In genomic region chr6:108260809-108261569, GRCh38 we compare ENCODE assay signal across 8 cellular contexts. TPM values are rescaled to one million over a fixed set of nuclear protein-coding genes. Genes with fewer than 3 reads are reported as not detected.
DNase-seq lines count a peak whose midpoint lies in the region; ATAC-seq lines count a peak whose summit lies in the region.

TSS of gene SNX3 (minus strand) at chr6:108261040. CDS start at chr6:108260921, 119 bp downstream.

- POLR2A ChIA-PET in activated CD8-positive, alpha-beta memory T cell treated with anti-CD3 and anti-CD28 coated beads for 36 hours (lab: Charles Lee), result interaction anchor here (0.6 to 1.3 kb wide), 5 partner anchors 10 to 216 kb away, joined by 3 to 7 read pairs (median 4); no protein-coding TSS in a partner anchor

- DNase-seq in COLO829 (ENCODE audit: low spot score), result peak; percentile 79
- peak; percentile 69 for DNase-seq in HS-27A (ENCODE audit: low read depth)
- peak; percentile 92 to 96 for DNase-seq in NOMO-1 (lab: John Stamatoyannopoulos, UW; ENCODE audit: unreplicated experiment in 2 of 2)
- peak; percentile 76 for DNase-seq in effector CD8-positive, alpha-beta T cell (lab: John Stamatoyannopoulos, UW)
- peak; percentile 97 for DNase-seq in lung microvascular endothelial cell (ENCODE audit: low read depth in 2 of 2)
- DNase-seq in stimulated activated CD4-positive, alpha-beta T cell treated with anti-CD3 and anti-CD28 coated beads, TNF-alpha, amount 100 ng/mL, for 48 hours (ENCODE audit: low read depth in 3 of 3), result peak; percentile 82 to 85 (median 83)

- CTCF ChIA-PET in activated CD8-positive, alpha-beta memory T cell treated with anti-CD3 and anti-CD28 coated beads for 36 hours (lab: Charles Lee), result interaction anchor here (1.2 kb wide), 1 partner anchor 18 kb away, joined by 3 read pairs; no protein-coding TSS in a partner anchor

- ATAC-seq in GM19467 (IDR thresholded peaks at IDR 0.05; ENCODE audit: unreplicated experiment), result peak; percentile 87

RNA-seq across cellular contexts. Expression of gene SNX3, which starts in this region (rescaled TPM):
- 10 to 100 TPM; 85.5 to 85.6 TPM for total RNA-seq in activated CD8-positive, alpha-beta memory T cell treated with anti-CD3 and anti-CD28 coated beads for 36 hours
- 151 and 176 TPM in 2 replicates for total RNA-seq in lung microvascular endothelial cell

Comparison
In these comparisons a context has a peak if more than half of its experiments do, and no peak if none do; other contexts are left out.
1. Peak in every context shown above with its lines: DNase-seq and ATAC-seq.